Comparison of ENCODE assay signal across 8 cellular contexts in the genomic region with DNA sequence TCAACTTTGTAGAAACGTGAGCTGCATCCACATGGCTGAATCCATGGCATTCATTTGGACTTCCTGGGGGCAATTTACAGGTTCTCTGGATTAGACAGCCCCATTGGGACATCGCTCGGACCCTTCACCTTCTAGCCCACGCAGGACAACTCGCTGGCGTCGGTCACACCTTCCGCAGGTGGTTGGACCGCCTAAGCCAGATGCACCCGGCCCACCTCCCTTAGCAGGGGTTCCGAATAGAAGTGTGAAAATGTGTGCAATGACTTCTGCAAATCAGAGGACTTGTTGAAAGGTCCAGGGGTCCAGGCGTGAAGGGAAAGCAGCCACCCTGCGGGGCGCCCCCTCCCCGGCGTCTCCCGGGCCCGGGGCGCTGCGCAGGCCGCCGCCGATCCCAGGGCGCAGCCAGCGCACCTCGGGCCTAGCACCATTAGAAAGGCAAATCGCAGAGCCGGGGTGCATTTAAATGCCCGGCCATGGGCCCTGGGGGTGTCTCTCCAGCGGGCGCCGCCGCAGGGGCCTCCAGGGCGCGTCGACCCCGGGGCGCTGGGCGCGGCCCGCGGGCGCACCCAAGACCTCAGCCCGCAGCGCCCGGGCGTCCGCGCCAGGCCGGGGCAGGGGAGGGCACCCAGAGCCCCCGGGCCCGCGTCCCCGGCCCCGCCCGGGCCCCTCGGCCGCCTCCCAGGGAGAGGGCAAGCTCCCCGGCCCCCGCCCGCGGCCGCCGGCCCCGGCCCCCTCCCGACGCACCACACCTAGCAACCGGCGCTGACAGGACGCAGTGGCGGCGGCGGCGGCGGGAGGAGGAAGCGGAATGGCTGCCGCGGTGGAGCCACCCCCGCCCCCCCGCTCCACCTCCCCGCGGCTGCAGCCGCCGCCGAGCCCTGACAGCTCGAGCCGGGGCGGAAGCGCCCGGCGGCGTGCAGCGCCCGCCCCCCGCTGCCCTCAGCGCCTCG. TPM values are rescaled to one million over a fixed set of nuclear protein-coding genes. Genes with fewer than 3 reads are reported as not detected.
DNase-seq lines count a peak whose midpoint lies in the region; ATAC-seq and TF ChIP-seq lines count a peak whose summit lies in the region.

No MANE protein-coding gene starts in this region.

- DNase-seq in SIG-M5 treated with dmso at 0.1 percent for 504 hours (lab: John Stamatoyannopoulos, UW; ENCODE audit: unreplicated experiment) (peak; percentile 33), SIG-M5 (lab: John Stamatoyannopoulos, UW) (no peak), NCI-H69 (lab: John Stamatoyannopoulos, UW) (peak; percentile 94), endothelial cell (ENCODE audit: low spot score) (peak; percentile 58), middle frontal gyrus (ENCODE audit: extremely low spot score, low spot score) (peak; percentile 25)
- DNase-seq in activated CD8-positive, alpha-beta memory T cell treated with anti-CD3 and anti-CD28 coated beads for 4 hours (ENCODE audit: low read depth in 2 of 2): peak; percentile 39 to 43
- peak; percentile 42 to 60 for DNase-seq in stimulated activated CD8-positive, alpha-beta memory T cell treated with anti-CD3 and anti-CD28 coated beads, Interleukin-2, amount 100 ng/mL, for 48 hours (ENCODE audit: low read depth in 2 of 2)

- peak; percentile 56 for ATAC-seq in HG03039 (IDR thresholded peaks at IDR 0.05; ENCODE audit: unreplicated experiment)

- H3K36me3 Mint-ChIP-seq in endothelial cell (ENCODE audit: low read depth, unreplicated experiment): peaks cover 6% of the 10 kb centered on the region

- H3K4me1 Mint-ChIP-seq in endothelial cell (ENCODE audit: unreplicated experiment): peaks cover 10% of the 10 kb centered on the region

- H3K27ac Mint-ChIP-seq in endothelial cell (ENCODE audit: unreplicated experiment): no peak overlapping the region

- TF ChIP-seq CTCF in endothelial cell (IDR thresholded peaks at IDR 0.05; ENCODE audit: unreplicated experiment): no peak

- peak overlapping the region; percentile 85 for H3K4me3 Mint-ChIP-seq in endothelial cell (ENCODE audit: unreplicated experiment)

- H3K27me3 Mint-ChIP-seq in endothelial cell (ENCODE audit: unreplicated experiment): peaks cover 10% of the 10 kb centered on the region

- H3K9me3 Mint-ChIP-seq in endothelial cell (ENCODE audit: unreplicated experiment): no peaks in the 10 kb centered on the region

RNA-seq across cellular contexts. Expression of a gene that starts 1.2 kb away (rescaled TPM):
- 8.5 TPM for total RNA-seq in endothelial cell (ENCODE audit: unreplicated experiment)
